Comparison of ENCODE assay signal across 1 cellular context in genomic region chr1:227793948-227794812, GRCh38.
TF ChIP-seq lines count a peak whose summit lies in the region.

No MANE protein-coding gene starts in this region.

TF ChIP-seq in IMR-90, 13 proteins besides CTCF, POLR2A, EP300 and RAD21 (continued from another document):
- TF ChIP-seq, protein P1, sequence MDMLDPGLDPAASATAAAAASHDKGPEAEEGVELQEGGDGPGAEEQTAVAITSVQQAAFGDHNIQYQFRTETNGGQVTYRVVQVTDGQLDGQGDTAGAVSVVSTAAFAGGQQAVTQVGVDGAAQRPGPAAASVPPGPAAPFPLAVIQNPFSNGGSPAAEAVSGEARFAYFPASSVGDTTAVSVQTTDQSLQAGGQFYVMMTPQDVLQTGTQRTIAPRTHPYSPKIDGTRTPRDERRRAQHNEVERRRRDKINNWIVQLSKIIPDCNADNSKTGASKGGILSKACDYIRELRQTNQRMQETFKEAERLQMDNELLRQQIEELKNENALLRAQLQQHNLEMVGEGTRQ (IDR thresholded peaks at IDR 0.05; ENCODE audit: low read depth, low read length) = no peak
- TF ChIP-seq MAFK (IDR thresholded peaks at IDR 0.05; ENCODE audit: low read depth, low read length) (no peak), ELK1 (IDR thresholded peaks at IDR 0.05; ENCODE audit: borderline replicate concordance, low read depth, low read length) (no peak), SMC3 (IDR thresholded peaks at IDR 0.05; ENCODE audit: low read depth, low read length) (no peak), MAZ (IDR thresholded peaks at IDR 0.05; ENCODE audit: borderline replicate concordance, low read depth, low read length) (peak; percentile 84; the same call in 1 of the 2 replicates)
